ENCODE assay signal across 19 cellular contexts in the genomic region with DNA sequence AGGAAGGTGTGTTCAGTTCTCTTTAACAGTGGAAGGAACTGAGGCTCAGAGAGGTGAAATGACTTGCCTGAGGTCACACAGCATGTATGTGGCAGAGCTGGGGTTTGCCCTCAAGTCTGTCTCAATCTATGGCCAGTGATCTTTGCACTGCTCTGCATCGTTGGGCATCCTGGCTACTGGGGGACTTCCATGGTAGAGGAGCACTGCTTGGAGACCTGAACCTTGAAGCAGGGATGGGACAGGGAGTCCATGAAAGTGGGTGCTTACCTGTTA. TPM values are rescaled to one million over a fixed set of nuclear protein-coding genes. Genes with fewer than 3 reads are reported as not detected.
DNase-seq lines count a peak whose midpoint lies in the region; TF ChIP-seq lines count a peak whose summit lies in the region.
"Had no signal": no experiment of that assay in that cellular context is flagged by ENCODE, and none has a peak within 500 bp of the region (broad histone marks: within the 10 kb centered on the region; RNA-seq: fewer than 3 reads in every experiment).

No MANE protein-coding gene starts in this region.

- TF ChIP-seq CTCF in astrocyte of the cerebellum (IDR thresholded peaks at IDR 0.05; ENCODE audit: low read depth, low read length, missing control alignments) = no peak
- TF ChIP-seq CTCF in thyroid gland (IDR thresholded peaks at IDR 0.05) = no peak

- H3K9me3 ChIP-seq in thyroid gland = no peaks in the 10 kb centered on the region
- H3K9me3 ChIP-seq: BE2C, lower lobe of right lung, vagina had no signal

- intact Hi-C loops in thyroid gland (cut with DNase I) = no loop called here

- TF ChIP-seq POLR2A in thyroid gland (IDR thresholded peaks at IDR 0.05) = no peak

- no peak overlapping the region for H3K27ac ChIP-seq in thyroid gland
- H3K27ac ChIP-seq: epithelial cell of prostate, KMS-11, lower lobe of right lung, vagina had no signal

- peaks cover 12 to 29% of the 10 kb centered on the region in 2 donors for H3K4me1 ChIP-seq in thyroid gland

- in situ Hi-C loops in G401 (cut with HindIII; ENCODE audit: low sequenced_read_pairs) = no loop called here
- in situ Hi-C loops in astrocyte of the cerebellum (cut with HindIII; ENCODE audit: low sequenced_read_pairs) = no loop called here

- peak overlapping the region; percentile 63 for H3K4me3 ChIP-seq in astrocyte of the cerebellum (ENCODE audit: low read depth, low read length)
- H3K4me3 ChIP-seq in thyroid gland (replicated peaks in 1 of 3) = no peak overlapping the region
- H3K4me3 ChIP-seq: lower lobe of right lung, vagina had no signal

- WGBS in thyroid gland, 2 donors = 100% methylated on average over 1 of the region's 1 CpG; no CpG with 5 or more reads in 1 of the 2 donors

- DNase-seq in G401 (ENCODE audit: low spot score) = peak; percentile 46
- DNase-seq in astrocyte of the cerebellum (ENCODE audit: low read depth) = no peak
- peak; percentile 12 for DNase-seq in medulla oblongata (ENCODE audit: extremely low spot score)
- peak; percentile 39 for DNase-seq in superior temporal gyrus (ENCODE audit: extremely low spot score)
- no peak for DNase-seq in stimulated activated CD4-positive, alpha-beta T cell treated with anti-CD3 and anti-CD28 coated beads, Interleukin-4, amount 100 ng/mL, for 1 hour
- no peak for DNase-seq in thyroid gland
- no peak for DNase-seq in activated CD8-positive, alpha-beta memory T cell treated with anti-CD3 and anti-CD28 coated beads, Interleukin-2, amount 50 U/mL, for 48 hours
- DNase-seq: activated CD4-positive, alpha-beta T cell treated with anti-CD3 and anti-CD28 coated beads for 36 hours; BE2C; lower lobe of right lung; NCI-H1048; NCI-H2029; NCI-H446 treated with DMSO at 0.1 percent for 48 hours; stimulated activated CD4-positive, alpha-beta T cell treated with anti-CD3 and anti-CD28 coated beads, Interleukin-15, amount 100 ng/mL, for 24 hours; stimulated activated naive CD8-positive, alpha-beta T cell treated with anti-CD3 and anti-CD28 coated beads, Interleukin-15, Interleukin-2, amounts not matched to agents 100 U/mL and 50 U/mL, for 24 hours; T1000 had no signal

- no peaks in the 10 kb centered on the region for H3K36me3 ChIP-seq in thyroid gland
- H3K36me3 ChIP-seq: BE2C, lower lobe of right lung, vagina had no signal

- no peaks in the 10 kb centered on the region for H3K27me3 ChIP-seq in thyroid gland
- H3K27me3 ChIP-seq: vagina had no signal

RNA-seq across cellular contexts. Expression of a gene that starts 2.0 kb away (rescaled TPM):
- total RNA-seq in G401 (2014; rRNA removed; shearing (Covaris generic)) = 1.0 TPM in 1 of 2 replicates, not detected in the other
- 1 to 10 TPM; 3.1 to 9.6 (median 8.6) TPM for total RNA-seq in thyroid gland

Comparison
In these comparisons a context has a peak if more than half of its experiments do, and no peak if none do; other contexts are left out.
1. DNase-seq: peak in G401 (single experiment), medulla oblongata (single experiment) and superior temporal gyrus (single experiment); none in astrocyte of the cerebellum (single experiment), stimulated activated CD4-positive, alpha-beta T cell treated with anti-CD3 and anti-CD28 coated beads, Interleukin-4, amount 100 ng/mL, for 1 hour (single experiment), thyroid gland (0 of 2) and activated CD8-positive, alpha-beta memory T cell treated with anti-CD3 and anti-CD28 coated beads, Interleukin-2, amount 50 U/mL, for 48 hours (single experiment).